Comparison of ENCODE assay signal across 21 cellular contexts in genomic region chr3:9937839-9938238, GRCh38. TPM values are rescaled to one million over a fixed set of nuclear protein-coding genes. Genes with fewer than 3 reads are reported as not detected.
"Had no signal": no experiment of that assay in that cellular context is flagged by ENCODE, and none has a peak within 500 bp of the region (broad histone marks: within the 10 kb centered on the region; RNA-seq: fewer than 3 reads in every experiment).

No MANE protein-coding gene starts in this region.

- H3K4me3 ChIP-seq: SJCRH30 had no signal

- H3K27me3 ChIP-seq: SJCRH30 had no signal

- H3K4me1 ChIP-seq: SJCRH30 had no signal

- H3K36me3 ChIP-seq: SJCRH30 had no signal

- H3K27ac ChIP-seq: SJCRH30 had no signal

- H3K4me3 Mint-ChIP-seq: IgD-negative memory B cell had no signal

- DNase-seq: KBM-7, MV-4-11, NCI-H1048, NCI-H1105, NCI-H1417, NCI-H1436 treated with DMSO at 0.1 percent for 48 hours, NCI-H1694, NCI-H187 treated with DMSO at 0.1 percent for 48 hours, NCI-H2029 treated with DMSO at 0.1 percent for 48 hours, NCI-H2227 treated with DMSO at 0.1 percent for 48 hours, NCI-H524, NCI-H526 treated with DMSO at 0.1 percent for 48 hours, NCI-H748 treated with DMSO at 0.1 percent for 48 hours, PC-3, SHP77 treated with DMSO at 0.1 percent for 48 hours, SJCRH30 had no signal

- ATAC-seq: Panc1, PC-3, Right ventricle myocardium inferior, SK-N-SH treated with all-trans-retinoic acid at 6 μM for 48 hours had no signal

- H3K27me3 Mint-ChIP-seq: IgD-negative memory B cell had no signal

- H3K9me3 Mint-ChIP-seq: IgD-negative memory B cell had no signal

- H3K9me3 ChIP-seq: SJCRH30 had no signal

RNA-seq across cellular contexts. Expression of gene IL17RE, which starts 35.2 kb away (rescaled TPM):
- total RNA-seq: RPMI7951 had no signal
- polyA plus RNA-seq: IgD-negative memory B cell had no signal
